9 cellular contexts compared by ENCODE assay signal in genomic region chr4:47662975-47663374, GRCh38.
A peak's percentile ranks its signal among the peaks of the same experiment; 100 is the strongest.
DNase-seq lines count a peak whose midpoint lies in the region; ATAC-seq and TF ChIP-seq lines count a peak whose summit lies in the region.
"Had no signal": no experiment of that assay in that cellular context is flagged by ENCODE, and none has a peak within 500 bp of the region (broad histone marks: within the 10 kb centered on the region; RNA-seq: fewer than 3 reads in every experiment).

No MANE protein-coding gene starts in this region.

- CTCF ChIA-PET in Calu3 (lab: Charles Lee), result no interaction called here
- CTCF ChIA-PET in HCT116 (lab: Charles Lee), result no interaction called here

- no peak for TF ChIP-seq POLR2A in HCT116 (IDR thresholded peaks at IDR 0.05; ENCODE audit: borderline replicate concordance, extremely low read depth, insufficient read depth, insufficient read length)

- no peak overlapping the region for H3K4me3 Mint-ChIP-seq in Calu3 (ENCODE audit: low read depth, unreplicated experiment)

- no TSS peak for BruUV-seq in Calu3 (replicated peaks; lab: Mats Ljungman, UMichigan)
- BruUV-seq in HCT116 (replicated peaks; lab: Mats Ljungman, UMichigan), result no TSS peak

- H3K36me3 ChIP-seq in HCT116 (ENCODE audit: control insufficient read depth in 1 of 2, insufficient read depth in 2 of 2, low read length in 2 of 2) (no peaks in the 10 kb centered on the region), liver (ENCODE audit: control insufficient read depth in 4 of 4, insufficient read depth in 3 of 4, low read depth in 1 of 4, low read length in 3 of 4) (no peaks in the 10 kb centered on the region)

- no peak overlapping the region for H3K27ac ChIP-seq in HCT116 (ENCODE audit: low read depth, low read length)
- no peak overlapping the region for H3K27ac ChIP-seq in liver (ENCODE audit: low read depth in 1 of 2, low read length in 2 of 2)

- H3K36me3 Mint-ChIP-seq in Calu3 (ENCODE audit: insufficient read depth, unreplicated experiment), result no peaks in the 10 kb centered on the region

- H2AFZ ChIP-seq in HCT116 (ENCODE audit: low read depth, low read length, poor library complexity, severe bottlenecking), result no peak overlapping the region

- H3K9me3 ChIP-seq in HCT116 (ENCODE audit: control insufficient read depth in 1 of 2, insufficient read depth in 1 of 2, low read depth in 1 of 2, low read length in 2 of 2), result no peaks in the 10 kb centered on the region
- no peaks in the 10 kb centered on the region for H3K9me3 ChIP-seq in liver (ENCODE audit: control insufficient read depth in 4 of 4, low read length in 3 of 4)

- H3K27me3 Mint-ChIP-seq in Calu3 (ENCODE audit: unreplicated experiment), result peaks cover 58% of the 10 kb centered on the region

- H3K9me3 Mint-ChIP-seq in Calu3 (ENCODE audit: low read depth, unreplicated experiment), result no peaks in the 10 kb centered on the region

- ATAC-seq in HCT116 (peak; percentile 72), HG03520 (IDR thresholded peaks at IDR 0.05; ENCODE audit: unreplicated experiment) (no peak), omental fat pad (ENCODE audit: low FRiP score) (no peak)

- intact Hi-C loops in Calu3 (cut with micrococcal nuclease; ENCODE audit: unreplicated experiment), result no loop called here
- intact Hi-C loops in HCT116 (cut with micrococcal nuclease), result no loop called here

- POLR2A ChIA-PET in HCT116 (lab: Charles Lee), result no interaction called here

- TF ChIP-seq RAD21 in HCT116 (IDR thresholded peaks at IDR 0.05; ENCODE audit: low read depth) (no peak), liver (IDR thresholded peaks at IDR 0.05) (no peak)

- no peaks in the 10 kb centered on the region for H3K79me2 ChIP-seq in HCT116 (ENCODE audit: insufficient read depth, low read length)

- H3K27me3 ChIP-seq in HCT116 (ENCODE audit: insufficient read depth, low read length) (no peaks in the 10 kb centered on the region), liver (ENCODE audit: control insufficient read depth in 4 of 4, insufficient read depth in 4 of 4, low read length in 3 of 4) (no peaks in the 10 kb centered on the region)

- DNase-seq in Calu3 (peak; percentile 7), HCT116 (ENCODE audit: low read depth, low spot score) (peak; percentile 29), mucosa of gallbladder (ENCODE audit: low spot score) (no peak), ureter (ENCODE audit: low spot score) (no peak), omental fat pad (ENCODE audit: low spot score) (no peak)
- DNase-seq in activated CD4-positive, alpha-beta T cell treated with anti-CD3 and anti-CD28 coated beads, Interleukin-2, amount 50 U/mL, for 1 hour, result peak; percentile 2
- DNase-seq: NCI-H524 treated with DMSO at 0.1 percent for 48 hours had no signal

- H3K4me3 ChIP-seq in HCT116 (replicated peaks in 1 of 2; ENCODE audit: low read depth in 1 of 2, low read length in 2 of 2) (no peak overlapping the region), liver (ENCODE audit: low read depth in 1 of 3, low read length in 3 of 3) (no peak overlapping the region)

- H3K9me2 ChIP-seq in HCT116 (ENCODE audit: insufficient read depth), result no peaks in the 10 kb centered on the region

- 80% methylated on average over 3 of the region's 3 CpGs for WGBS in liver

- H3K4me1 ChIP-seq in HCT116 (ENCODE audit: control insufficient read depth in 1 of 2, insufficient read depth in 2 of 2, low read length in 2 of 2), result no peaks in the 10 kb centered on the region
- H3K4me1 ChIP-seq in liver (ENCODE audit: control insufficient read depth in 4 of 4, insufficient read depth in 4 of 4, low read length in 3 of 4), result no peaks in the 10 kb centered on the region

- H3K27ac Mint-ChIP-seq in Calu3 (ENCODE audit: unreplicated experiment), result no peak overlapping the region

- H3K4me2 ChIP-seq in HCT116 (ENCODE audit: low read length), result no peak overlapping the region

- no peaks in the 10 kb centered on the region for H3K4me1 Mint-ChIP-seq in Calu3 (ENCODE audit: low read depth, unreplicated experiment)

- RAD21 ChIA-PET in HCT116 (lab: Charles Lee; ENCODE audit: low non-redundant PET in 1 of 2, low total read pairs in 2 of 2, uncharacterized antibody in 2 of 2, unreplicated experiment in 2 of 2), result no interaction called here

- H4K20me1 ChIP-seq in HCT116 (ENCODE audit: insufficient read depth), result no peaks in the 10 kb centered on the region

- H3K9ac ChIP-seq in HCT116 (ENCODE audit: low read length), result no peak overlapping the region
- H3K9ac ChIP-seq in liver (ENCODE audit: low read depth in 1 of 2, low read length in 2 of 2), result no peak overlapping the region

- peak; percentile 18 for TF ChIP-seq CTCF in Calu3 (IDR thresholded peaks at IDR 0.05; ENCODE audit: unreplicated experiment)
- TF ChIP-seq CTCF in HCT116 (IDR thresholded peaks at IDR 0.05 in 2 of 3, conservative IDR thresholded peaks at IDR 0.05 in 1 of 3; ENCODE audit: borderline replicate concordance in 1 of 3, insufficient read depth in 1 of 3, low read depth in 2 of 3, low read length in 2 of 3), result peak; percentile 9 to 79 (median 63); a peak in 4 of 6 replicates
- peak; percentile 12 for TF ChIP-seq CTCF in liver (IDR thresholded peaks at IDR 0.05; ENCODE audit: low read depth, low read length, missing input control)
- TF ChIP-seq CTCF in omental fat pad (IDR thresholded peaks at IDR 0.05), result no peak

TF ChIP-seq in HCT116, 20 proteins besides CTCF, POLR2A, EP300 and RAD21:
- TF ChIP-seq CBX3 (IDR thresholded peaks at IDR 0.05; ENCODE audit: low read depth), result 0 out of 2 replicates have a peak, but pooled peaks have one; percentile 17
- TF ChIP-seq SP1 (IDR thresholded peaks at IDR 0.05; ENCODE audit: low read depth), result no peak
- TF ChIP-seq JUND (IDR thresholded peaks at IDR 0.05), result no peak

TF ChIP-seq in liver, 16 proteins besides CTCF, POLR2A, EP300 and RAD21:
- TF ChIP-seq EGR1 (IDR thresholded peaks at IDR 0.05; ENCODE audit: low read depth in 2 of 2) (no peak), NR2F2 (IDR thresholded peaks at IDR 0.05) (no peak), MAX (IDR thresholded peaks at IDR 0.05) (no peak), JUND (IDR thresholded peaks at IDR 0.05) (no peak), RXRA (IDR thresholded peaks at IDR 0.05) (no peak), HNF4A (conservative IDR thresholded peaks at IDR 0.05) (no peak), ZBTB33 (IDR thresholded peaks at IDR 0.05) (no peak), GABPA (IDR thresholded peaks at IDR 0.05 in 1 of 2, conservative IDR thresholded peaks at IDR 0.05 in 1 of 2) (no peak), REST (IDR thresholded peaks at IDR 0.05) (no peak), SP1 (IDR thresholded peaks at IDR 0.05) (no peak), HNF4G (IDR thresholded peaks at IDR 0.05) (no peak), FOXA1 (IDR thresholded peaks at IDR 0.05) (no peak), ATF3 (IDR thresholded peaks at IDR 0.05) (no peak), FOXA2 (IDR thresholded peaks at IDR 0.05) (no peak), YY1 (IDR thresholded peaks at IDR 0.05) (no peak), TAF1 (conservative IDR thresholded peaks at IDR 0.05) (no peak)

Comparison
In these comparisons a context has a peak if more than half of its experiments do, and no peak if none do; other contexts are left out.
1. DNase-seq: peak in Calu3 (single experiment), HCT116 (single experiment) and activated CD4-positive, alpha-beta T cell treated with anti-CD3 and anti-CD28 coated beads, Interleukin-2, amount 50 U/mL, for 1 hour (single experiment); none in mucosa of gallbladder (single experiment), ureter (single experiment) and omental fat pad (single experiment).
2. CTCF ChIP-seq: peak in Calu3 (single experiment), HCT116 (3 of 3) and liver (single experiment); none in omental fat pad (0 of 3).